ENCODE assay signal across 1 cellular context in the genomic region with DNA sequence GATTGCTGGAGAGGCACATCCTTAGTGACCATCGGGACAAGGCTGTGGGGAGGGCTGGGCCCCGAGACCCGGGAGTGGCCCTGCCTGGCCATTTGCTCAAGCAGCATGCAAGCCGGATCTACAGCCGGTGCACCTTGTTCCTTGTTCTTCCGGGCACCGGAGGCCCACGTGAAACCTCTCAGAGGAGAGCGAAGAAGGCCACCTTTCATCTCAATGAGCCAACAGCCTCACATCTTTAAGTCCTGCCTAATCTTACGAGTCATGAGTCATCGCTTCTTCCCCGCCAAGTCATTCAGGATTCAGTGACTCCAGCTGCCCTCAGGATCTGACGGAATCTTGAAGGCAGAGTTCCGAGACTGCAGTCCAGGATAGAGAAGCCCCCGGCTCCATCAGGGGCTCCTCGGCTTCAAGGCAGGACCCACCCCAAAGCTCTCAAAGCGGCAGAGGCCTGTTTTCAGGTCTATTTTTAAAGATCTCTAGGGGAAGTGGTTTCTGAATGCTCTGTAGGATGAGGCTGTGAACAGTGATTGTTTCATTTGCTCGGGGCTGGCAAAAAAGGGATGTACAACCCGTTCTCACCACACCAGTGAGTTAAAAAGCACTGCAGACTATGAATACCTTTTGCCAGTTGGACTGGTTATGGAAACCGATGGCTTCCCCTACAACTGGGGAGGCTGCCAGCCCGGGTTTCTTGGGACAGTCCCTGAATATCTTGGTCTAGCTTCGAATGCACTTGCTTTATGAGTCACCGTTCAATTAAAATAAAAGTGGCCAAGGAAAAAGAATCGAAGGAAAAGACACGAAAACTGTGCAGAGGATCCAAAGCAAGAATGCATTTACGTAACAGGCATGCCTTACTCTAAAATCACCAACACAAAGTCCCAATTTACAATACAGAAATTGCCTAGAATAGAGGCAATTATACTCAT.
TF ChIP-seq lines count a peak whose summit lies in the region.

No MANE protein-coding gene starts in this region.

TF ChIP-seq in GM12878, 131 proteins besides CTCF, POLR2A, EP300 and RAD21 (continued from another document and continues in another):
- TF ChIP-seq, protein P1, sequence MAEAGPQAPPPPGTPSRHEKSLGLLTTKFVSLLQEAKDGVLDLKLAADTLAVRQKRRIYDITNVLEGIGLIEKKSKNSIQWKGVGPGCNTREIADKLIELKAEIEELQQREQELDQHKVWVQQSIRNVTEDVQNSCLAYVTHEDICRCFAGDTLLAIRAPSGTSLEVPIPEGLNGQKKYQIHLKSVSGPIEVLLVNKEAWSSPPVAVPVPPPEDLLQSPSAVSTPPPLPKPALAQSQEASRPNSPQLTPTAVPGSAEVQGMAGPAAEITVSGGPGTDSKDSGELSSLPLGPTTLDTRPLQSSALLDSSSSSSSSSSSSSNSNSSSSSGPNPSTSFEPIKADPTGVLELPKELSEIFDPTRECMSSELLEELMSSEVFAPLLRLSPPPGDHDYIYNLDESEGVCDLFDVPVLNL (IDR thresholded peaks at IDR 0.05; ENCODE audit: low read depth, low read length) = no peak
- TF ChIP-seq, protein P2, sequence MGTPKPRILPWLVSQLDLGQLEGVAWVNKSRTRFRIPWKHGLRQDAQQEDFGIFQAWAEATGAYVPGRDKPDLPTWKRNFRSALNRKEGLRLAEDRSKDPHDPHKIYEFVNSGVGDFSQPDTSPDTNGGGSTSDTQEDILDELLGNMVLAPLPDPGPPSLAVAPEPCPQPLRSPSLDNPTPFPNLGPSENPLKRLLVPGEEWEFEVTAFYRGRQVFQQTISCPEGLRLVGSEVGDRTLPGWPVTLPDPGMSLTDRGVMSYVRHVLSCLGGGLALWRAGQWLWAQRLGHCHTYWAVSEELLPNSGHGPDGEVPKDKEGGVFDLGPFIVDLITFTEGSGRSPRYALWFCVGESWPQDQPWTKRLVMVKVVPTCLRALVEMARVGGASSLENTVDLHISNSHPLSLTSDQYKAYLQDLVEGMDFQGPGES (IDR thresholded peaks at IDR 0.05) = no peak
- TF ChIP-seq CBX5 (IDR thresholded peaks at IDR 0.05; ENCODE audit: low read depth) (0 out of 2 replicates have a peak, but pooled peaks have one; percentile 59), CREM (IDR thresholded peaks at IDR 0.05; ENCODE audit: low read depth) (peak; percentile 60), CHD4 (IDR thresholded peaks at IDR 0.05) (no peak; the same call in 1 of the 2 replicates), TCF7 (IDR thresholded peaks at IDR 0.05; ENCODE audit: borderline replicate concordance) (no peak; the same call in 1 of the 2 replicates), BRCA1 (IDR thresholded peaks at IDR 0.05; ENCODE audit: low read depth, low read length) (no peak), PAX8 (IDR thresholded peaks at IDR 0.05) (no peak), SREBF1 (IDR thresholded peaks at IDR 0.05; ENCODE audit: low read length) (no peak), SMC3 (IDR thresholded peaks at IDR 0.05; ENCODE audit: borderline replicate concordance, low read length) (peak; percentile 28; the same call in 1 of the 2 replicates), ASH2L (IDR thresholded peaks at IDR 0.05; ENCODE audit: borderline replicate concordance, low read depth) (peak; percentile 96), SUPT20H (IDR thresholded peaks at IDR 0.05; ENCODE audit: borderline replicate concordance, control insufficient read depth, low read depth, low read length) (no peak), LARP7 (IDR thresholded peaks at IDR 0.05) (no peak), ZBED1 (IDR thresholded peaks at IDR 0.05; ENCODE audit: borderline replicate concordance) (peak; percentile 68), ATF7 (IDR thresholded peaks at IDR 0.05; ENCODE audit: low read depth) (peak; percentile 63), BCL11A (IDR thresholded peaks at IDR 0.05; ENCODE audit: low read depth, low read length) (peak; percentile 75), NRF1 (conservative IDR thresholded peaks at IDR 0.05; ENCODE audit: low read depth, low read length) (no peak), ZZZ3 (IDR thresholded peaks at IDR 0.05; ENCODE audit: control insufficient read depth, insufficient read length, low read depth) (no peak), CBFB (IDR thresholded peaks at IDR 0.05; ENCODE audit: low read depth) (peak; percentile 71; the same call in 1 of the 2 replicates), DPF2 (IDR thresholded peaks at IDR 0.05) (peak; percentile 90; the same call in 1 of the 2 replicates), MXI1 (IDR thresholded peaks at IDR 0.05; ENCODE audit: low read depth, low read length) (peak; percentile 80), TBL1XR1 (IDR thresholded peaks at IDR 0.05; ENCODE audit: low read depth, low read length) (peak; percentile 50; the same call in 1 of the 2 replicates), TAF1 (IDR thresholded peaks at IDR 0.05; ENCODE audit: borderline replicate concordance, low read depth, low read length) (peak; percentile 46; the same call in 1 of the 2 replicates), NR2C2 (IDR thresholded peaks at IDR 0.05; ENCODE audit: borderline replicate concordance, control insufficient read depth, insufficient read length, low read depth) (no peak)
- TF ChIP-seq, protein P3, sequence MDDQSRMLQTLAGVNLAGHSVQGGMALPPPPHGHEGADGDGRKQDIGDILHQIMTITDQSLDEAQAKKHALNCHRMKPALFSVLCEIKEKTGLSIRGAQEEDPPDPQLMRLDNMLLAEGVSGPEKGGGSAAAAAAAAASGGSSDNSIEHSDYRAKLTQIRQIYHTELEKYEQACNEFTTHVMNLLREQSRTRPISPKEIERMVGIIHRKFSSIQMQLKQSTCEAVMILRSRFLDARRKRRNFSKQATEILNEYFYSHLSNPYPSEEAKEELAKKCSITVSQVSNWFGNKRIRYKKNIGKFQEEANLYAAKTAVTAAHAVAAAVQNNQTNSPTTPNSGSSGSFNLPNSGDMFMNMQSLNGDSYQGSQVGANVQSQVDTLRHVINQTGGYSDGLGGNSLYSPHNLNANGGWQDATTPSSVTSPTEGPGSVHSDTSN (IDR thresholded peaks at IDR 0.05; ENCODE audit: insufficient replicate concordance, low read depth, low read length) = no peak
- TF ChIP-seq, protein P4, sequence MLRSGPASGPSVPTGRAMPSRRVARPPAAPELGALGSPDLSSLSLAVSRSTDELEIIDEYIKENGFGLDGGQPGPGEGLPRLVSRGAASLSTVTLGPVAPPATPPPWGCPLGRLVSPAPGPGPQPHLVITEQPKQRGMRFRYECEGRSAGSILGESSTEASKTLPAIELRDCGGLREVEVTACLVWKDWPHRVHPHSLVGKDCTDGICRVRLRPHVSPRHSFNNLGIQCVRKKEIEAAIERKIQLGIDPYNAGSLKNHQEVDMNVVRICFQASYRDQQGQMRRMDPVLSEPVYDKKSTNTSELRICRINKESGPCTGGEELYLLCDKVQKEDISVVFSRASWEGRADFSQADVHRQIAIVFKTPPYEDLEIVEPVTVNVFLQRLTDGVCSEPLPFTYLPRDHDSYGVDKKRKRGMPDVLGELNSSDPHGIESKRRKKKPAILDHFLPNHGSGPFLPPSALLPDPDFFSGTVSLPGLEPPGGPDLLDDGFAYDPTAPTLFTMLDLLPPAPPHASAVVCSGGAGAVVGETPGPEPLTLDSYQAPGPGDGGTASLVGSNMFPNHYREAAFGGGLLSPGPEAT (IDR thresholded peaks at IDR 0.05; ENCODE audit: low read depth) = peak; percentile 86
- TF ChIP-seq, protein P5, sequence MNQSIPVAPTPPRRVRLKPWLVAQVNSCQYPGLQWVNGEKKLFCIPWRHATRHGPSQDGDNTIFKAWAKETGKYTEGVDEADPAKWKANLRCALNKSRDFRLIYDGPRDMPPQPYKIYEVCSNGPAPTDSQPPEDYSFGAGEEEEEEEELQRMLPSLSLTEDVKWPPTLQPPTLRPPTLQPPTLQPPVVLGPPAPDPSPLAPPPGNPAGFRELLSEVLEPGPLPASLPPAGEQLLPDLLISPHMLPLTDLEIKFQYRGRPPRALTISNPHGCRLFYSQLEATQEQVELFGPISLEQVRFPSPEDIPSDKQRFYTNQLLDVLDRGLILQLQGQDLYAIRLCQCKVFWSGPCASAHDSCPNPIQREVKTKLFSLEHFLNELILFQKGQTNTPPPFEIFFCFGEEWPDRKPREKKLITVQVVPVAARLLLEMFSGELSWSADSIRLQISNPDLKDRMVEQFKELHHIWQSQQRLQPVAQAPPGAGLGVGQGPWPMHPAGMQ (IDR thresholded peaks at IDR 0.05; ENCODE audit: borderline replicate concordance) = no peak
- TF ChIP-seq, protein P6, sequence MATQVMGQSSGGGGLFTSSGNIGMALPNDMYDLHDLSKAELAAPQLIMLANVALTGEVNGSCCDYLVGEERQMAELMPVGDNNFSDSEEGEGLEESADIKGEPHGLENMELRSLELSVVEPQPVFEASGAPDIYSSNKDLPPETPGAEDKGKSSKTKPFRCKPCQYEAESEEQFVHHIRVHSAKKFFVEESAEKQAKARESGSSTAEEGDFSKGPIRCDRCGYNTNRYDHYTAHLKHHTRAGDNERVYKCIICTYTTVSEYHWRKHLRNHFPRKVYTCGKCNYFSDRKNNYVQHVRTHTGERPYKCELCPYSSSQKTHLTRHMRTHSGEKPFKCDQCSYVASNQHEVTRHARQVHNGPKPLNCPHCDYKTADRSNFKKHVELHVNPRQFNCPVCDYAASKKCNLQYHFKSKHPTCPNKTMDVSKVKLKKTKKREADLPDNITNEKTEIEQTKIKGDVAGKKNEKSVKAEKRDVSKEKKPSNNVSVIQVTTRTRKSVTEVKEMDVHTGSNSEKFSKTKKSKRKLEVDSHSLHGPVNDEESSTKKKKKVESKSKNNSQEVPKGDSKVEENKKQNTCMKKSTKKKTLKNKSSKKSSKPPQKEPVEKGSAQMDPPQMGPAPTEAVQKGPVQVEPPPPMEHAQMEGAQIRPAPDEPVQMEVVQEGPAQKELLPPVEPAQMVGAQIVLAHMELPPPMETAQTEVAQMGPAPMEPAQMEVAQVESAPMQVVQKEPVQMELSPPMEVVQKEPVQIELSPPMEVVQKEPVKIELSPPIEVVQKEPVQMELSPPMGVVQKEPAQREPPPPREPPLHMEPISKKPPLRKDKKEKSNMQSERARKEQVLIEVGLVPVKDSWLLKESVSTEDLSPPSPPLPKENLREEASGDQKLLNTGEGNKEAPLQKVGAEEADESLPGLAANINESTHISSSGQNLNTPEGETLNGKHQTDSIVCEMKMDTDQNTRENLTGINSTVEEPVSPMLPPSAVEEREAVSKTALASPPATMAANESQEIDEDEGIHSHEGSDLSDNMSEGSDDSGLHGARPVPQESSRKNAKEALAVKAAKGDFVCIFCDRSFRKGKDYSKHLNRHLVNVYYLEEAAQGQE (IDR thresholded peaks at IDR 0.05; ENCODE audit: low read depth, low read length) = no peak
- TF ChIP-seq, protein P7, sequence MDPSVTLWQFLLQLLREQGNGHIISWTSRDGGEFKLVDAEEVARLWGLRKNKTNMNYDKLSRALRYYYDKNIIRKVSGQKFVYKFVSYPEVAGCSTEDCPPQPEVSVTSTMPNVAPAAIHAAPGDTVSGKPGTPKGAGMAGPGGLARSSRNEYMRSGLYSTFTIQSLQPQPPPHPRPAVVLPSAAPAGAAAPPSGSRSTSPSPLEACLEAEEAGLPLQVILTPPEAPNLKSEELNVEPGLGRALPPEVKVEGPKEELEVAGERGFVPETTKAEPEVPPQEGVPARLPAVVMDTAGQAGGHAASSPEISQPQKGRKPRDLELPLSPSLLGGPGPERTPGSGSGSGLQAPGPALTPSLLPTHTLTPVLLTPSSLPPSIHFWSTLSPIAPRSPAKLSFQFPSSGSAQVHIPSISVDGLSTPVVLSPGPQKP (IDR thresholded peaks at IDR 0.05; ENCODE audit: low read depth, low read length) = no peak
- TF ChIP-seq, protein P8, sequence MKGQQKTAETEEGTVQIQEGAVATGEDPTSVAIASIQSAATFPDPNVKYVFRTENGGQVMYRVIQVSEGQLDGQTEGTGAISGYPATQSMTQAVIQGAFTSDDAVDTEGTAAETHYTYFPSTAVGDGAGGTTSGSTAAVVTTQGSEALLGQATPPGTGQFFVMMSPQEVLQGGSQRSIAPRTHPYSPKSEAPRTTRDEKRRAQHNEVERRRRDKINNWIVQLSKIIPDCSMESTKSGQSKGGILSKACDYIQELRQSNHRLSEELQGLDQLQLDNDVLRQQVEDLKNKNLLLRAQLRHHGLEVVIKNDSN (IDR thresholded peaks at IDR 0.05; ENCODE audit: borderline replicate concordance, extremely low read length, insufficient read depth, low read depth, low read length) = peak; percentile 2
- TF ChIP-seq, protein P9, sequence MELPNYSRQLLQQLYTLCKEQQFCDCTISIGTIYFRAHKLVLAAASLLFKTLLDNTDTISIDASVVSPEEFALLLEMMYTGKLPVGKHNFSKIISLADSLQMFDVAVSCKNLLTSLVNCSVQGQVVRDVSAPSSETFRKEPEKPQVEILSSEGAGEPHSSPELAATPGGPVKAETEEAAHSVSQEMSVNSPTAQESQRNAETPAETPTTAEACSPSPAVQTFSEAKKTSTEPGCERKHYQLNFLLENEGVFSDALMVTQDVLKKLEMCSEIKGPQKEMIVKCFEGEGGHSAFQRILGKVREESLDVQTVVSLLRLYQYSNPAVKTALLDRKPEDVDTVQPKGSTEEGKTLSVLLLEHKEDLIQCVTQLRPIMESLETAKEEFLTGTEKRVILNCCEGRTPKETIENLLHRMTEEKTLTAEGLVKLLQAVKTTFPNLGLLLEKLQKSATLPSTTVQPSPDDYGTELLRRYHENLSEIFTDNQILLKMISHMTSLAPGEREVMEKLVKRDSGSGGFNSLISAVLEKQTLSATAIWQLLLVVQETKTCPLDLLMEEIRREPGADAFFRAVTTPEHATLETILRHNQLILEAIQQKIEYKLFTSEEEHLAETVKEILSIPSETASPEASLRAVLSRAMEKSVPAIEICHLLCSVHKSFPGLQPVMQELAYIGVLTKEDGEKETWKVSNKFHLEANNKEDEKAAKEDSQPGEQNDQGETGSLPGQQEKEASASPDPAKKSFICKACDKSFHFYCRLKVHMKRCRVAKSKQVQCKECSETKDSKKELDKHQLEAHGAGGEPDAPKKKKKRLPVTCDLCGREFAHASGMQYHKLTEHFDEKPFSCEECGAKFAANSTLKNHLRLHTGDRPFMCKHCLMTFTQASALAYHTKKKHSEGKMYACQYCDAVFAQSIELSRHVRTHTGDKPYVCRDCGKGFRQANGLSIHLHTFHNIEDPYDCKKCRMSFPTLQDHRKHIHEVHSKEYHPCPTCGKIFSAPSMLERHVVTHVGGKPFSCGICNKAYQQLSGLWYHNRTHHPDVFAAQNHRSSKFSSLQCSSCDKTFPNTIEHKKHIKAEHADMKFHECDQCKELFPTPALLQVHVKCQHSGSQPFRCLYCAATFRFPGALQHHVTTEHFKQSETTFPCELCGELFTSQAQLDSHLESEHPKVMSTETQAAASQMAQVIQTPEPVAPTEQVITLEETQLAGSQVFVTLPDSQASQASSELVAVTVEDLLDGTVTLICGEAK (IDR thresholded peaks at IDR 0.05; ENCODE audit: borderline replicate concordance) = peak; percentile 57; the same call in 1 of the 2 replicates
- TF ChIP-seq, protein P10, sequence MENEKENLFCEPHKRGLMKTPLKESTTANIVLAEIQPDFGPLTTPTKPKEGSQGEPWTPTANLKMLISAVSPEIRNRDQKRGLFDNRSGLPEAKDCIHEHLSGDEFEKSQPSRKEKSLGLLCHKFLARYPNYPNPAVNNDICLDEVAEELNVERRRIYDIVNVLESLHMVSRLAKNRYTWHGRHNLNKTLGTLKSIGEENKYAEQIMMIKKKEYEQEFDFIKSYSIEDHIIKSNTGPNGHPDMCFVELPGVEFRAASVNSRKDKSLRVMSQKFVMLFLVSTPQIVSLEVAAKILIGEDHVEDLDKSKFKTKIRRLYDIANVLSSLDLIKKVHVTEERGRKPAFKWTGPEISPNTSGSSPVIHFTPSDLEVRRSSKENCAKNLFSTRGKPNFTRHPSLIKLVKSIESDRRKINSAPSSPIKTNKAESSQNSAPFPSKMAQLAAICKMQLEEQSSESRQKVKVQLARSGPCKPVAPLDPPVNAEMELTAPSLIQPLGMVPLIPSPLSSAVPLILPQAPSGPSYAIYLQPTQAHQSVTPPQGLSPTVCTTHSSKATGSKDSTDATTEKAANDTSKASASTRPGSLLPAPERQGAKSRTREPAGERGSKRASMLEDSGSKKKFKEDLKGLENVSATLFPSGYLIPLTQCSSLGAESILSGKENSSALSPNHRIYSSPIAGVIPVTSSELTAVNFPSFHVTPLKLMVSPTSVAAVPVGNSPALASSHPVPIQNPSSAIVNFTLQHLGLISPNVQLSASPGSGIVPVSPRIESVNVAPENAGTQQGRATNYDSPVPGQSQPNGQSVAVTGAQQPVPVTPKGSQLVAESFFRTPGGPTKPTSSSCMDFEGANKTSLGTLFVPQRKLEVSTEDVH (IDR thresholded peaks at IDR 0.05; ENCODE audit: low read depth, partially characterized antibody) = no peak
